ENCODE assay signal across 15 cellular contexts in genomic region chr2:98552499-98553179, GRCh38. TPM values are rescaled to one million over a fixed set of nuclear protein-coding genes. Genes with fewer than 3 reads are reported as not detected.
DNase-seq lines count a peak whose midpoint lies in the region; ATAC-seq lines count a peak whose summit lies in the region.
"Had no signal": no experiment of that assay in that cellular context is flagged by ENCODE, and none has a peak within 500 bp of the region (broad histone marks: within the 10 kb centered on the region; RNA-seq: fewer than 3 reads in every experiment).

No MANE protein-coding gene starts in this region.

- no peak for ATAC-seq in GM19328 (IDR thresholded peaks at IDR 0.05; ENCODE audit: unreplicated experiment)
- ATAC-seq: esophagus mucosa, Right ventricle myocardium inferior had no signal

- H3K4me3 ChIP-seq in CD8-positive, alpha-beta memory T cell (ENCODE audit: low read length), result no peak overlapping the region
- H3K4me3 ChIP-seq in adipocyte (ENCODE audit: low read length), result no peak overlapping the region
- H3K4me3 ChIP-seq: thoracic aorta had no signal

- peaks cover 4 to 90% (median 19%) of the 10 kb centered on the region in 3 donors for H3K36me3 Mint-ChIP-seq in CD8-positive, alpha-beta memory T cell

- H3K27me3 Mint-ChIP-seq in CD8-positive, alpha-beta memory T cell, result peaks cover 0 to 1% of the 10 kb centered on the region in 2 donors

- H3K27ac Mint-ChIP-seq in CD8-positive, alpha-beta memory T cell, result peak overlapping the region; percentile 1 to 96 (median 82)

- H3K4me1 ChIP-seq in CD8-positive, alpha-beta memory T cell (ENCODE audit: insufficient read depth, low read length), result peaks cover 17% of the 10 kb centered on the region
- no peaks in the 10 kb centered on the region for H3K4me1 ChIP-seq in adipocyte (ENCODE audit: control insufficient read depth, insufficient read depth, low read length)
- H3K4me1 ChIP-seq: Caco-2 had no signal

- DNase-seq in CD8-positive, alpha-beta memory T cell, result no peak
- DNase-seq in HS-5 (ENCODE audit: low read depth), result peak; percentile 99
- peak; percentile 9 for DNase-seq in adipocyte (ENCODE audit: low read depth)
- DNase-seq in mesenteric fat pad (ENCODE audit: low spot score), result peak; percentile 82
- DNase-seq in NCI-H2171 (lab: John Stamatoyannopoulos, UW), result no peak
- DNase-seq in NCI-H128 (lab: John Stamatoyannopoulos, UW; ENCODE audit: unreplicated experiment), result no peak
- DNase-seq: KBM-7, small intestine, WERI-Rb-1 had no signal

- H3K9ac ChIP-seq in adipocyte (ENCODE audit: low read length), result no peak overlapping the region

- POLR2A ChIA-PET in CD8-positive, alpha-beta memory T cell (lab: Charles Lee), result no interaction called here

- H3K9me3 Mint-ChIP-seq in CD8-positive, alpha-beta memory T cell, result no peaks in the 10 kb centered on the region

- no peaks in the 10 kb centered on the region for H3K27me3 ChIP-seq in CD8-positive, alpha-beta memory T cell (ENCODE audit: insufficient read depth, low read length, poor library complexity, severe bottlenecking)
- no peaks in the 10 kb centered on the region for H3K27me3 ChIP-seq in adipocyte (replicated peaks; ENCODE audit: control insufficient read depth, insufficient read depth, low read length)
- H3K27me3 ChIP-seq: neutrophil had no signal

- peaks cover 39 to 70% (median 47%) of the 10 kb centered on the region in 3 donors for H3K4me1 Mint-ChIP-seq in CD8-positive, alpha-beta memory T cell

- H3K4me3 Mint-ChIP-seq in CD8-positive, alpha-beta memory T cell, result no peak overlapping the region

- no peaks in the 10 kb centered on the region for H3K9me3 ChIP-seq in CD8-positive, alpha-beta memory T cell (ENCODE audit: low read length)
- H3K9me3 ChIP-seq in adipocyte (ENCODE audit: control insufficient read depth, low read length), result no peaks in the 10 kb centered on the region
- H3K9me3 ChIP-seq: Caco-2, neutrophil, thoracic aorta had no signal

- no peak overlapping the region for H3K27ac ChIP-seq in CD8-positive, alpha-beta memory T cell (ENCODE audit: low read depth, low read length)
- H3K27ac ChIP-seq: neutrophil, thoracic aorta, WERI-Rb-1 had no signal

- H3K36me3 ChIP-seq in CD8-positive, alpha-beta memory T cell (ENCODE audit: insufficient read depth, low read length), result peaks cover 77% of the 10 kb centered on the region
- H3K36me3 ChIP-seq in adipocyte (ENCODE audit: control insufficient read depth, insufficient read depth, low read length, severe bottlenecking), result peaks cover 49% of the 10 kb centered on the region

- CTCF ChIA-PET in CD8-positive, alpha-beta memory T cell (lab: Charles Lee), result interaction anchor here (1.0 kb wide), 1 partner anchor 73 kb away, joined by 3 read pairs; no protein-coding TSS in a partner anchor

RNA-seq across cellular contexts. Expression of gene COA5, which starts 55.7 kb away (rescaled TPM):
- 10 to 100 TPM; 26.7 to 29.2 TPM for total RNA-seq in CD8-positive, alpha-beta memory T cell
- 31.2 TPM for polyA plus RNA-seq in CD8-positive, alpha-beta memory T cell
- total RNA-seq in mesenteric fat pad, result 18.0 TPM

RNA-seq across cellular contexts. Expression of gene UNC50, which starts 55.8 kb away (rescaled TPM):
- total RNA-seq in CD8-positive, alpha-beta memory T cell, result 10 to 100 TPM; 41.8 to 42.4 TPM
- 53.1 TPM for polyA plus RNA-seq in CD8-positive, alpha-beta memory T cell
- total RNA-seq in mesenteric fat pad, result 46.6 TPM

Comparison
In these comparisons a context has a peak if more than half of its experiments do, and no peak if none do; other contexts are left out.
1. DNase-seq: peak in HS-5 (single experiment), adipocyte (single experiment) and mesenteric fat pad (single experiment); none in CD8-positive, alpha-beta memory T cell (0 of 5), NCI-H2171 (single experiment) and NCI-H128 (single experiment).